In the genomic region with DNA sequence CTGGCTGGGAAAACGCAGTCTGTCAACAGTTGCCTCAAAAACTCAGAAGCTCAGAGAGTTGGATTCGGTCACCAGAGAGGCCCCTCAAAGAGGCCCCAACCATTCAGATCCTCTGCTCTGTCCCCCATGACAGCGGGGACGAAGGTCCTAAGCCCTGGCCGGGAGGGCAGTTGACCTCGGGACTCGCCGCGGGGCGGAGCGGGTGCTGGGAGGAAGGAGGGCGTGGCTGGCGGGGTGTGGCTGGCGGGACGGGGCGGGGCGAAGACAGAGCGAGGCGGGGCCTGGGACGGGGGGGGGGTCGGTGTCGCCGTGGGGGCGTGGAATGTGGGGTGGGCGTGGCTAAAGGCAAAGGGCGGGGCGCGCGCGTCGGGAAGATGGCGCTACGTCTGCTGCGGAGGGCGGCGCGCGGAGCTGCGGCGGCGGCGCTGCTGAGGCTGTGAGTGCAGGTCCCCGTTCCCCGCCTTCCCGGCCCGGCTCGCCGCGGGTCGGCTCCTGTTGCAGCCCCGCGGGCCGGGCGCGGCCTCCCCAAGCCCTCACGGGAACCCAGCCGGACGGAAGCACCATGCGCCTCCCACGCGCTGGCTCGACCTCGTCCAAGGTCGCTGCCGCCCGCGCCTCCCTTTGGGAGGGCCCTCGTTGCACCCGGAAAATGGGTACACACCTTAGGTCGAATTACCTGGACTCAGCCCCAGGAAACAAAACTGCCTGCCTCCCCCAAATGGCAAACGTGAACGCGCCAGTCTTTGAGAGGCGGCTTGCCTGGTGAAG, we compare ENCODE assay signal across 2 cellular contexts.
A peak's percentile ranks its signal among the peaks of the same experiment; 100 is the strongest.
TF ChIP-seq lines count a peak whose summit lies in the region.

Gene CLYBL, plus strand, starts transcription at position 369 of the 768 bp plus-strand sequence.

TF ChIP-seq in A549, 52 proteins besides CTCF, POLR2A, EP300 and RAD21 (continued from another document):
- TF ChIP-seq, protein P1, sequence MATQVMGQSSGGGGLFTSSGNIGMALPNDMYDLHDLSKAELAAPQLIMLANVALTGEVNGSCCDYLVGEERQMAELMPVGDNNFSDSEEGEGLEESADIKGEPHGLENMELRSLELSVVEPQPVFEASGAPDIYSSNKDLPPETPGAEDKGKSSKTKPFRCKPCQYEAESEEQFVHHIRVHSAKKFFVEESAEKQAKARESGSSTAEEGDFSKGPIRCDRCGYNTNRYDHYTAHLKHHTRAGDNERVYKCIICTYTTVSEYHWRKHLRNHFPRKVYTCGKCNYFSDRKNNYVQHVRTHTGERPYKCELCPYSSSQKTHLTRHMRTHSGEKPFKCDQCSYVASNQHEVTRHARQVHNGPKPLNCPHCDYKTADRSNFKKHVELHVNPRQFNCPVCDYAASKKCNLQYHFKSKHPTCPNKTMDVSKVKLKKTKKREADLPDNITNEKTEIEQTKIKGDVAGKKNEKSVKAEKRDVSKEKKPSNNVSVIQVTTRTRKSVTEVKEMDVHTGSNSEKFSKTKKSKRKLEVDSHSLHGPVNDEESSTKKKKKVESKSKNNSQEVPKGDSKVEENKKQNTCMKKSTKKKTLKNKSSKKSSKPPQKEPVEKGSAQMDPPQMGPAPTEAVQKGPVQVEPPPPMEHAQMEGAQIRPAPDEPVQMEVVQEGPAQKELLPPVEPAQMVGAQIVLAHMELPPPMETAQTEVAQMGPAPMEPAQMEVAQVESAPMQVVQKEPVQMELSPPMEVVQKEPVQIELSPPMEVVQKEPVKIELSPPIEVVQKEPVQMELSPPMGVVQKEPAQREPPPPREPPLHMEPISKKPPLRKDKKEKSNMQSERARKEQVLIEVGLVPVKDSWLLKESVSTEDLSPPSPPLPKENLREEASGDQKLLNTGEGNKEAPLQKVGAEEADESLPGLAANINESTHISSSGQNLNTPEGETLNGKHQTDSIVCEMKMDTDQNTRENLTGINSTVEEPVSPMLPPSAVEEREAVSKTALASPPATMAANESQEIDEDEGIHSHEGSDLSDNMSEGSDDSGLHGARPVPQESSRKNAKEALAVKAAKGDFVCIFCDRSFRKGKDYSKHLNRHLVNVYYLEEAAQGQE (IDR thresholded peaks at IDR 0.05), result no peak
- TF ChIP-seq FOSL2 (IDR thresholded peaks at IDR 0.05) (no peak), FOSL2 (CRISPR knock-in tag; IDR thresholded peaks at IDR 0.05) (no peak), JUN (IDR thresholded peaks at IDR 0.05) (peak in 1 of 2 experiments; percentile 73; a peak in 3 of 5 replicates), BCL3 (IDR thresholded peaks at IDR 0.05) (no peak), KDM5A (IDR thresholded peaks at IDR 0.05) (no peak), HEYL (CRISPR knock-in tag; IDR thresholded peaks at IDR 0.05) (no peak), RARB (CRISPR knock-in tag; IDR thresholded peaks at IDR 0.05) (no peak)
- TF ChIP-seq, protein P2, sequence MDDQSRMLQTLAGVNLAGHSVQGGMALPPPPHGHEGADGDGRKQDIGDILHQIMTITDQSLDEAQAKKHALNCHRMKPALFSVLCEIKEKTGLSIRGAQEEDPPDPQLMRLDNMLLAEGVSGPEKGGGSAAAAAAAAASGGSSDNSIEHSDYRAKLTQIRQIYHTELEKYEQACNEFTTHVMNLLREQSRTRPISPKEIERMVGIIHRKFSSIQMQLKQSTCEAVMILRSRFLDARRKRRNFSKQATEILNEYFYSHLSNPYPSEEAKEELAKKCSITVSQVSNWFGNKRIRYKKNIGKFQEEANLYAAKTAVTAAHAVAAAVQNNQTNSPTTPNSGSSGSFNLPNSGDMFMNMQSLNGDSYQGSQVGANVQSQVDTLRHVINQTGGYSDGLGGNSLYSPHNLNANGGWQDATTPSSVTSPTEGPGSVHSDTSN (IDR thresholded peaks at IDR 0.05), result no peak
- TF ChIP-seq, protein P3, sequence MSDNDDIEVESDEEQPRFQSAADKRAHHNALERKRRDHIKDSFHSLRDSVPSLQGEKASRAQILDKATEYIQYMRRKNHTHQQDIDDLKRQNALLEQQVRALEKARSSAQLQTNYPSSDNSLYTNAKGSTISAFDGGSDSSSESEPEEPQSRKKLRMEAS (IDR thresholded peaks at IDR 0.05), result peak; percentile 75

TF ChIP-seq in WTC11, 78 proteins besides CTCF, POLR2A, EP300 and RAD21 (continued from another document and continues in another):
- TF ChIP-seq, protein P4, sequence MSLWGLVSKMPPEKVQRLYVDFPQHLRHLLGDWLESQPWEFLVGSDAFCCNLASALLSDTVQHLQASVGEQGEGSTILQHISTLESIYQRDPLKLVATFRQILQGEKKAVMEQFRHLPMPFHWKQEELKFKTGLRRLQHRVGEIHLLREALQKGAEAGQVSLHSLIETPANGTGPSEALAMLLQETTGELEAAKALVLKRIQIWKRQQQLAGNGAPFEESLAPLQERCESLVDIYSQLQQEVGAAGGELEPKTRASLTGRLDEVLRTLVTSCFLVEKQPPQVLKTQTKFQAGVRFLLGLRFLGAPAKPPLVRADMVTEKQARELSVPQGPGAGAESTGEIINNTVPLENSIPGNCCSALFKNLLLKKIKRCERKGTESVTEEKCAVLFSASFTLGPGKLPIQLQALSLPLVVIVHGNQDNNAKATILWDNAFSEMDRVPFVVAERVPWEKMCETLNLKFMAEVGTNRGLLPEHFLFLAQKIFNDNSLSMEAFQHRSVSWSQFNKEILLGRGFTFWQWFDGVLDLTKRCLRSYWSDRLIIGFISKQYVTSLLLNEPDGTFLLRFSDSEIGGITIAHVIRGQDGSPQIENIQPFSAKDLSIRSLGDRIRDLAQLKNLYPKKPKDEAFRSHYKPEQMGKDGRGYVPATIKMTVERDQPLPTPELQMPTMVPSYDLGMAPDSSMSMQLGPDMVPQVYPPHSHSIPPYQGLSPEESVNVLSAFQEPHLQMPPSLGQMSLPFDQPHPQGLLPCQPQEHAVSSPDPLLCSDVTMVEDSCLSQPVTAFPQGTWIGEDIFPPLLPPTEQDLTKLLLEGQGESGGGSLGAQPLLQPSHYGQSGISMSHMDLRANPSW (CRISPR knock-in tag; conservative IDR thresholded peaks at IDR 0.05; ENCODE audit: low read depth), result peak; percentile 94; the same call in 1 of the 2 replicates
- no peak for TF ChIP-seq NFE2L1 (CRISPR knock-in tag; IDR thresholded peaks at IDR 0.05)
- peak; percentile 66; the same call in 1 of the 2 replicates for TF ChIP-seq HMGXB4 (CRISPR knock-in tag; IDR thresholded peaks at IDR 0.05)
- TF ChIP-seq, protein P5, sequence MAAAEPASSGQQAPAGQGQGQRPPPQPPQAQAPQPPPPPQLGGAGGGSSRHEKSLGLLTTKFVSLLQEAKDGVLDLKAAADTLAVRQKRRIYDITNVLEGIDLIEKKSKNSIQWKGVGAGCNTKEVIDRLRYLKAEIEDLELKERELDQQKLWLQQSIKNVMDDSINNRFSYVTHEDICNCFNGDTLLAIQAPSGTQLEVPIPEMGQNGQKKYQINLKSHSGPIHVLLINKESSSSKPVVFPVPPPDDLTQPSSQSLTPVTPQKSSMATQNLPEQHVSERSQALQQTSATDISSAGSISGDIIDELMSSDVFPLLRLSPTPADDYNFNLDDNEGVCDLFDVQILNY (CRISPR knock-in tag; IDR thresholded peaks at IDR 0.05), result peak; percentile 70; the same call in 1 of the 2 replicates
- TF ChIP-seq AFF4 (CRISPR knock-in tag; IDR thresholded peaks at IDR 0.05; ENCODE audit: borderline replicate concordance), result 0 out of 2 replicates have a peak, but pooled peaks have one; percentile 79
- peak; percentile 85; the same call in 1 of the 2 replicates for TF ChIP-seq NR3C1 (CRISPR knock-in tag; conservative IDR thresholded peaks at IDR 0.05; ENCODE audit: low read depth)
- TF ChIP-seq ZNF138 (CRISPR knock-in tag; conservative IDR thresholded peaks at IDR 0.05), result 0 out of 2 replicates have a peak, but pooled peaks have one; percentile 90
- TF ChIP-seq ZNF423 (CRISPR knock-in tag; IDR thresholded peaks at IDR 0.05), result no peak
- no peak for TF ChIP-seq ATF1 (CRISPR knock-in tag; IDR thresholded peaks at IDR 0.05)
- TF ChIP-seq IRF2 (CRISPR knock-in tag; IDR thresholded peaks at IDR 0.05; ENCODE audit: borderline replicate concordance, low read depth), result no peak
- no peak for TF ChIP-seq ZNF317 (CRISPR knock-in tag; IDR thresholded peaks at IDR 0.05; ENCODE audit: borderline replicate concordance, low read depth)
- peak; percentile 81; the same call in 1 of the 2 replicates for TF ChIP-seq ETV6 (CRISPR knock-in tag; IDR thresholded peaks at IDR 0.05)
- TF ChIP-seq ZNF232 (CRISPR knock-in tag; IDR thresholded peaks at IDR 0.05), result 0 out of 2 replicates have a peak, but pooled peaks have one; percentile 64
- TF ChIP-seq ARID4B (CRISPR knock-in tag; IDR thresholded peaks at IDR 0.05; ENCODE audit: borderline replicate concordance), result 0 out of 2 replicates have a peak, but pooled peaks have one; percentile 43
- TF ChIP-seq, protein P6, sequence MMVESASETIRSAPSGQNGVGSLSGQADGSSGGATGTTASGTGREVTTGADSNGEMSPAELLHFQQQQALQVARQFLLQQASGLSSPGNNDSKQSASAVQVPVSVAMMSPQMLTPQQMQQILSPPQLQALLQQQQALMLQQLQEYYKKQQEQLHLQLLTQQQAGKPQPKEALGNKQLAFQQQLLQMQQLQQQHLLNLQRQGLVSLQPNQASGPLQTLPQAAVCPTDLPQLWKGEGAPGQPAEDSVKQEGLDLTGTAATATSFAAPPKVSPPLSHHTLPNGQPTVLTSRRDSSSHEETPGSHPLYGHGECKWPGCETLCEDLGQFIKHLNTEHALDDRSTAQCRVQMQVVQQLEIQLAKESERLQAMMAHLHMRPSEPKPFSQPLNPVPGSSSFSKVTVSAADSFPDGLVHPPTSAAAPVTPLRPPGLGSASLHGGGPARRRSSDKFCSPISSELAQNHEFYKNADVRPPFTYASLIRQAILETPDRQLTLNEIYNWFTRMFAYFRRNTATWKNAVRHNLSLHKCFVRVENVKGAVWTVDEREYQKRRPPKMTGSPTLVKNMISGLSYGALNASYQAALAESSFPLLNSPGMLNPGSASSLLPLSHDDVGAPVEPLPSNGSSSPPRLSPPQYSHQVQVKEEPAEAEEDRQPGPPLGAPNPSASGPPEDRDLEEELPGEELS (CRISPR knock-in tag; IDR thresholded peaks at IDR 0.05), result peak; percentile 78; the same call in 1 of the 2 replicates
- TF ChIP-seq ZBTB21 (CRISPR knock-in tag; IDR thresholded peaks at IDR 0.05; ENCODE audit: borderline replicate concordance), result peak; percentile 78; the same call in 1 of the 2 replicates
- peak; percentile 88; the same call in 1 of the 2 replicates for TF ChIP-seq ESRRA (CRISPR knock-in tag; IDR thresholded peaks at IDR 0.05; ENCODE audit: borderline replicate concordance)
- TF ChIP-seq, protein P7, sequence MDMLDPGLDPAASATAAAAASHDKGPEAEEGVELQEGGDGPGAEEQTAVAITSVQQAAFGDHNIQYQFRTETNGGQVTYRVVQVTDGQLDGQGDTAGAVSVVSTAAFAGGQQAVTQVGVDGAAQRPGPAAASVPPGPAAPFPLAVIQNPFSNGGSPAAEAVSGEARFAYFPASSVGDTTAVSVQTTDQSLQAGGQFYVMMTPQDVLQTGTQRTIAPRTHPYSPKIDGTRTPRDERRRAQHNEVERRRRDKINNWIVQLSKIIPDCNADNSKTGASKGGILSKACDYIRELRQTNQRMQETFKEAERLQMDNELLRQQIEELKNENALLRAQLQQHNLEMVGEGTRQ (CRISPR knock-in tag; IDR thresholded peaks at IDR 0.05), result no peak; the same call in 1 of the 2 replicates
